Comparison of ENCODE assay signal across 22 cellular contexts in genomic region chr10:86799188-86799845, GRCh38. TPM values are rescaled to one million over a fixed set of nuclear protein-coding genes. Genes with fewer than 3 reads are reported as not detected.
DNase-seq lines count a peak whose midpoint lies in the region; ATAC-seq and TF ChIP-seq lines count a peak whose summit lies in the region.
"Had no signal": no experiment of that assay in that cellular context is flagged by ENCODE, and none has a peak within 500 bp of the region (broad histone marks: within the 10 kb centered on the region; RNA-seq: fewer than 3 reads in every experiment).

No MANE protein-coding gene starts in this region.

- H3K4me3 Mint-ChIP-seq in activated T-cell treated with anti-CD3 and anti-CD28 coated beads, Interleukin-2, amount 50 U/mL, for 72 hours, result no peak overlapping the region
- no peak overlapping the region for H3K4me3 Mint-ChIP-seq in activated T-cell treated with anti-CD3 and anti-CD28 coated beads, Interleukin-2, amount 50 U/mL, for 4 hours
- no peak overlapping the region for H3K4me3 Mint-ChIP-seq in T-helper 17 cell
- H3K4me3 Mint-ChIP-seq: activated CD4-positive, alpha-beta memory T cell treated with anti-CD3 and anti-CD28 coated beads for 36 hours; activated naive CD4-positive, alpha-beta T cell treated with anti-CD3 and anti-CD28 coated beads, Interleukin-2, amount 10 ng/mL, durations not matched to agents 7 days and 5 days; activated T-cell treated with anti-CD3 and anti-CD28 coated beads, Interleukin-2, amount 50 U/mL, for 24 hours; T-helper 1 cell treated with Interleukin-12 subunit alpha and Interleukin-12 subunit beta and Interleukin-4 antibody, amounts not matched to agents 30 μg/mL and 1 μg/mL, for 36 hours had no signal

- 63 to 74% methylated on average over 8 of the region's 8 CpGs for WGBS in gastroesophageal sphincter (ENCODE audit: low coverage in 1 of 2), 2 donors

- no peaks in the 10 kb centered on the region for H3K27me3 ChIP-seq in gastroesophageal sphincter
- no peaks in the 10 kb centered on the region for H3K27me3 ChIP-seq in thoracic aorta (replicated peaks; ENCODE audit: insufficient read depth)
- H3K27me3 ChIP-seq: BLaER1, body of pancreas had no signal

- H3K4me3 ChIP-seq in gastroesophageal sphincter (no peak overlapping the region), thoracic aorta (no peak overlapping the region)
- H3K4me3 ChIP-seq: BLaER1, body of pancreas had no signal

- H3K27me3 Mint-ChIP-seq in activated T-cell treated with anti-CD3 and anti-CD28 coated beads, Interleukin-2, amount 50 U/mL, for 72 hours (ENCODE audit: low read depth), result no peaks in the 10 kb centered on the region
- H3K27me3 Mint-ChIP-seq in activated T-cell treated with anti-CD3 and anti-CD28 coated beads, Interleukin-2, amount 50 U/mL, for 4 hours (ENCODE audit: low read depth), result no peaks in the 10 kb centered on the region
- H3K27me3 Mint-ChIP-seq in T-helper 17 cell, result no peaks in the 10 kb centered on the region
- H3K27me3 Mint-ChIP-seq: activated CD4-positive, alpha-beta memory T cell treated with anti-CD3 and anti-CD28 coated beads for 36 hours; activated naive CD4-positive, alpha-beta T cell treated with anti-CD3 and anti-CD28 coated beads, Interleukin-2, amount 10 ng/mL, durations not matched to agents 7 days and 5 days; activated T-cell treated with anti-CD3 and anti-CD28 coated beads, Interleukin-2, amount 50 U/mL, for 24 hours; effector memory CD8-positive, alpha-beta T cell had no signal

- H3K4me1 Mint-ChIP-seq in activated T-cell treated with anti-CD3 and anti-CD28 coated beads, Interleukin-2, amount 50 U/mL, for 72 hours (ENCODE audit: low read depth), result peaks cover 15% of the 10 kb centered on the region
- peaks cover 14% of the 10 kb centered on the region for H3K4me1 Mint-ChIP-seq in activated T-cell treated with anti-CD3 and anti-CD28 coated beads, Interleukin-2, amount 50 U/mL, for 4 hours (ENCODE audit: low read depth)
- H3K4me1 Mint-ChIP-seq in T-helper 17 cell, result peaks cover 15% of the 10 kb centered on the region

- TF ChIP-seq CTCF in gastroesophageal sphincter (IDR thresholded peaks at IDR 0.05) (no peak), thoracic aorta (IDR thresholded peaks at IDR 0.05) (no peak)

- ATAC-seq in activated T-cell treated with anti-CD3 and anti-CD28 coated beads, Interleukin-2, amount 50 U/mL, for 72 hours (replicated peaks in 1 of 2), result no peak
- ATAC-seq in activated T-cell treated with anti-CD3 and anti-CD28 coated beads, Interleukin-2, amount 50 U/mL, for 4 hours, result no peak
- ATAC-seq in T-helper 17 cell, result no peak
- ATAC-seq in gastroesophageal sphincter, result no peak
- ATAC-seq in thoracic aorta (ENCODE audit: insufficient number of reproducible peaks, low FRiP score, low read depth), result no peak
- ATAC-seq: body of pancreas; effector memory CD8-positive, alpha-beta T cell; PC-3 had no signal

- no peaks in the 10 kb centered on the region for H3K36me3 ChIP-seq in gastroesophageal sphincter
- no peaks in the 10 kb centered on the region for H3K36me3 ChIP-seq in thoracic aorta
- H3K36me3 ChIP-seq: BLaER1 had no signal

- H3K27ac ChIP-seq in gastroesophageal sphincter (peak overlapping the region in 3 of 4 donors; percentile 12 to 55 (median 46)), thoracic aorta (peak overlapping the region; percentile 26 to 41)
- H3K27ac ChIP-seq: BLaER1, body of pancreas, VCaP had no signal

- no peaks in the 10 kb centered on the region for H3K9me3 Mint-ChIP-seq in activated T-cell treated with anti-CD3 and anti-CD28 coated beads, Interleukin-2, amount 50 U/mL, for 72 hours
- H3K9me3 Mint-ChIP-seq in activated T-cell treated with anti-CD3 and anti-CD28 coated beads, Interleukin-2, amount 50 U/mL, for 4 hours, result no peaks in the 10 kb centered on the region
- H3K9me3 Mint-ChIP-seq: activated CD4-positive, alpha-beta memory T cell treated with anti-CD3 and anti-CD28 coated beads for 36 hours; activated naive CD4-positive, alpha-beta T cell treated with anti-CD3 and anti-CD28 coated beads, Interleukin-2, amount 10 ng/mL, durations not matched to agents 7 days and 5 days; activated T-cell treated with anti-CD3 and anti-CD28 coated beads, Interleukin-2, amount 50 U/mL, for 24 hours; effector memory CD8-positive, alpha-beta T cell; T-helper 1 cell treated with Interleukin-12 subunit alpha and Interleukin-12 subunit beta and Interleukin-4 antibody, amounts not matched to agents 30 μg/mL and 1 μg/mL, for 36 hours had no signal

- peak overlapping the region; percentile 63 for H3K27ac Mint-ChIP-seq in activated T-cell treated with anti-CD3 and anti-CD28 coated beads, Interleukin-2, amount 50 U/mL, for 72 hours
- peak overlapping the region; percentile 63 for H3K27ac Mint-ChIP-seq in T-helper 17 cell
- H3K27ac Mint-ChIP-seq: activated CD4-positive, alpha-beta memory T cell treated with anti-CD3 and anti-CD28 coated beads for 36 hours; activated naive CD4-positive, alpha-beta T cell treated with anti-CD3 and anti-CD28 coated beads, Interleukin-2, amount 10 ng/mL, durations not matched to agents 7 days and 5 days; activated T-cell treated with anti-CD3 and anti-CD28 coated beads, Interleukin-2, amount 50 U/mL, for 24 hours; effector memory CD8-positive, alpha-beta T cell; T-helper 1 cell treated with Interleukin-12 subunit alpha and Interleukin-12 subunit beta and Interleukin-4 antibody, amounts not matched to agents 30 μg/mL and 1 μg/mL, for 36 hours had no signal

- TF ChIP-seq POLR2A in gastroesophageal sphincter (IDR thresholded peaks at IDR 0.05), result no peak

- H3K4me1 ChIP-seq in gastroesophageal sphincter (peaks cover 7 to 94% (median 13%) of the 10 kb centered on the region in 3 donors), thoracic aorta (ENCODE audit: control insufficient read depth in 1 of 2, low read depth in 2 of 2) (peaks cover 40 to 86% of the 10 kb centered on the region in 2 donors)
- H3K4me1 ChIP-seq: BLaER1, body of pancreas had no signal

- H3K9me3 ChIP-seq in T-helper 17 cell (ENCODE audit: control insufficient read depth, low read length, poor library complexity, severe bottlenecking), result no peaks in the 10 kb centered on the region
- H3K9me3 ChIP-seq in gastroesophageal sphincter, result no peaks in the 10 kb centered on the region
- no peaks in the 10 kb centered on the region for H3K9me3 ChIP-seq in thoracic aorta
- H3K9me3 ChIP-seq: BLaER1, body of pancreas had no signal

- no peaks in the 10 kb centered on the region for H3K36me3 Mint-ChIP-seq in activated T-cell treated with anti-CD3 and anti-CD28 coated beads, Interleukin-2, amount 50 U/mL, for 72 hours (ENCODE audit: insufficient read depth in 2 of 2)
- peaks cover 3% of the 10 kb centered on the region for H3K36me3 Mint-ChIP-seq in activated T-cell treated with anti-CD3 and anti-CD28 coated beads, Interleukin-2, amount 50 U/mL, for 4 hours (ENCODE audit: insufficient read depth)
- no peaks in the 10 kb centered on the region for H3K36me3 Mint-ChIP-seq in T-helper 17 cell (ENCODE audit: low read depth)
- H3K36me3 Mint-ChIP-seq: activated naive CD4-positive, alpha-beta T cell treated with anti-CD3 and anti-CD28 coated beads, Interleukin-2, amount 10 ng/mL, durations not matched to agents 7 days and 5 days had no signal

- DNase-seq in activated T-cell treated with anti-CD3 and anti-CD28 coated beads, Interleukin-2, amount 50 U/mL, for 72 hours, result no peak
- DNase-seq in activated T-cell treated with anti-CD3 and anti-CD28 coated beads, Interleukin-2, amount 50 U/mL, for 4 hours, result no peak
- DNase-seq in T-helper 17 cell, result no peak
- DNase-seq in thoracic aorta (ENCODE audit: low spot score), result no peak
- DNase-seq in globus pallidus (ENCODE audit: low spot score), result no peak
- DNase-seq in amygdala (lab: John Stamatoyannopoulos, UW), result no peak
- DNase-seq in occipital lobe (lab: John Stamatoyannopoulos, UW), result no peak
- DNase-seq: activated CD4-positive, alpha-beta memory T cell treated with anti-CD3 and anti-CD28 coated beads for 36 hours; activated T-cell treated with anti-CD3 and anti-CD28 coated beads, Interleukin-2, amount 50 U/mL, for 24 hours; body of pancreas; effector memory CD8-positive, alpha-beta T cell; glutamatergic neuron; left ventricle myocardium superior; NCI-H187 treated with DMSO at 0.1 percent for 48 hours; PC-3; stimulated activated CD4-positive, alpha-beta T cell treated with anti-CD3 and anti-CD28 coated beads, Interleukin-4, amount 100 ng/mL, for 4 hours; substantia nigra had no signal

- TF ChIP-seq EP300 in gastroesophageal sphincter (IDR thresholded peaks at IDR 0.05), result no peak

RNA-seq across cellular contexts. Expression of gene BMPR1A, which starts 42.9 kb away (rescaled TPM):
- total RNA-seq in activated T-cell treated with anti-CD3 and anti-CD28 coated beads, Interleukin-2, amount 50 U/mL, for 72 hours, result 10 to 100 TPM in 1 of 2 donors, 1 to 10 TPM in 1; 7.0 to 11.8 TPM
- total RNA-seq in activated T-cell treated with anti-CD3 and anti-CD28 coated beads, Interleukin-2, amount 50 U/mL, for 4 hours, result 1 to 10 TPM; 6.0 to 8.5 (median 7.6) TPM
- total RNA-seq in T-helper 17 cell (10 to 100 TPM in 1 of 2 donors, 1 to 10 TPM in 1; 7.6 to 14.8 TPM), gastroesophageal sphincter (100 to 1,000 TPM in 3 of 4 donors, 10 to 100 TPM in 1; 91.5 to 121 (median 117) TPM), thoracic aorta (100 to 1,000 TPM in 1 of 2 donors, 10 to 100 TPM in 1; 69.0 to 130 TPM), occipital lobe (64.6 TPM)
